Comparison of ENCODE assay signal across 12 cellular contexts in the genomic region with DNA sequence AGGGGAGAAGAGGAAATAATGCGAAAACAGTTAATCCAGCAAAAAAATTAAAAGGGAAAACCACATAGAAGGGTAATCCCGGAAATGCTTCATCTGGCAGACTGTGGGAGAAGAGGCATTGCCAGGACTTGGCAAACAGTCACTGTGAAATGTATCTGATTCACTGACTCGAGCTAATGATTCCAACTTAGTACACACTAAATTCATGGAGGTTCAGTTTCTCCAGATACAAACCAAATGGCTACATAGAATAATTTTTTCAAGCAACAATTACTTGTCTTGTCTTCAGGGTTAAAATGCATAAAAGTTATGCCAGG. TPM values are rescaled to one million over a fixed set of nuclear protein-coding genes. Genes with fewer than 3 reads are reported as not detected.
A peak's percentile ranks its signal among the peaks of the same experiment; 100 is the strongest.
DNase-seq lines count a peak whose midpoint lies in the region; ATAC-seq and TF ChIP-seq lines count a peak whose summit lies in the region.
"Had no signal": no experiment of that assay in that cellular context is flagged by ENCODE, and none has a peak within 500 bp of the region (broad histone marks: within the 10 kb centered on the region; RNA-seq: fewer than 3 reads in every experiment).

No MANE protein-coding gene starts in this region.

- CTCF ChIA-PET in activated CD8-positive, alpha-beta T cell treated with anti-CD3 and anti-CD28 coated beads for 36 hours (lab: Charles Lee), result interaction anchor here (1.3 to 1.7 kb wide), 2 partner anchors 36 to 113 kb away, joined by 3 to 4 read pairs; partner anchors contain the start of genes ANKRD16 and FBH1

- H3K4me1 Mint-ChIP-seq in activated CD8-positive, alpha-beta T cell treated with anti-CD3 and anti-CD28 coated beads for 36 hours (ENCODE audit: low read depth), result peaks cover 58% of the 10 kb centered on the region

- peaks cover 74% of the 10 kb centered on the region for H3K36me3 Mint-ChIP-seq in activated CD8-positive, alpha-beta T cell treated with anti-CD3 and anti-CD28 coated beads for 36 hours (ENCODE audit: low read depth)

- no peak overlapping the region for H3K4me3 Mint-ChIP-seq in activated CD8-positive, alpha-beta T cell treated with anti-CD3 and anti-CD28 coated beads for 36 hours

- H3K27ac Mint-ChIP-seq in activated CD8-positive, alpha-beta T cell treated with anti-CD3 and anti-CD28 coated beads for 36 hours, result peak overlapping the region; percentile 94

- H3K9me3 Mint-ChIP-seq in activated CD8-positive, alpha-beta T cell treated with anti-CD3 and anti-CD28 coated beads for 36 hours, result peaks cover 2% of the 10 kb centered on the region

- no peaks in the 10 kb centered on the region for H3K27me3 Mint-ChIP-seq in activated CD8-positive, alpha-beta T cell treated with anti-CD3 and anti-CD28 coated beads for 36 hours

- intact Hi-C loops in activated CD8-positive, alpha-beta T cell treated with anti-CD3 and anti-CD28 coated beads for 36 hours (cut with micrococcal nuclease), result no loop called here
- intact Hi-C loops in gastrocnemius medialis (cut with DNase I; ENCODE audit: low total_unique reads), result no loop called here

- peaks cover 19 to 25% of the 10 kb centered on the region in 2 donors for H3K4me1 ChIP-seq in gastrocnemius medialis

- no peaks in the 10 kb centered on the region for H3K9me3 ChIP-seq in gastrocnemius medialis

- no peak for TF ChIP-seq POLR2A in gastrocnemius medialis (IDR thresholded peaks at IDR 0.05)

- TF ChIP-seq CTCF in activated CD8-positive, alpha-beta T cell treated with anti-CD3 and anti-CD28 coated beads for 36 hours (IDR thresholded peaks at IDR 0.05), result no peak
- no peak for TF ChIP-seq CTCF in gastrocnemius medialis (IDR thresholded peaks at IDR 0.05 in 4 of 5, conservative IDR thresholded peaks at IDR 0.05 in 1 of 5)

- no peak for ATAC-seq in activated CD8-positive, alpha-beta T cell treated with anti-CD3 and anti-CD28 coated beads for 36 hours
- ATAC-seq in gastrocnemius medialis (peak; percentile 79 to 84), esophagus mucosa (no peak)
- ATAC-seq: GM12878 had no signal

- no peaks in the 10 kb centered on the region for H3K27me3 ChIP-seq in gastrocnemius medialis

- peak; percentile 77 for DNase-seq in GM03348 (ENCODE audit: low spot score)
- no peak for DNase-seq in activated CD8-positive, alpha-beta T cell treated with anti-CD3 and anti-CD28 coated beads for 36 hours
- peak; percentile 49 for DNase-seq in fibroblast of the conjunctiva (ENCODE audit: low read depth)
- DNase-seq in gastrocnemius medialis, result peak in 1 of 2 donors; percentile 12
- DNase-seq in activated gamma-delta T cell (lab: John Stamatoyannopoulos, UW), result no peak
- no peak for DNase-seq in NCI-H2081 treated with DMSO at 0.1 percent for 48 hours (lab: John Stamatoyannopoulos, UW)
- DNase-seq in H4 (ENCODE audit: low spot score), result no peak
- DNase-seq: effector CD4-positive, alpha-beta T cell; NCI-H1105 treated with DMSO at 0.1 percent for 48 hours; WERI-Rb-1 had no signal

- peaks cover 0 to 15% of the 10 kb centered on the region in 2 donors for H3K36me3 ChIP-seq in gastrocnemius medialis
- H3K36me3 ChIP-seq: WERI-Rb-1 had no signal

- in situ Hi-C loops in gastrocnemius medialis (cut with MboI; ENCODE audit: low sequenced_read_pairs in 4 of 4), result no loop called here

- H3K4me3 ChIP-seq in gastrocnemius medialis, result no peak overlapping the region
- H3K4me3 ChIP-seq: GM12878 had no signal

- peak overlapping the region; percentile 33 to 58 (median 52) for H3K27ac ChIP-seq in gastrocnemius medialis
- H3K27ac ChIP-seq: WERI-Rb-1 had no signal

- POLR2A ChIA-PET in activated CD8-positive, alpha-beta T cell treated with anti-CD3 and anti-CD28 coated beads for 36 hours (lab: Charles Lee), result interaction anchor here (0.8 to 1.9 kb wide), 7 partner anchors 10 to 112 kb away, joined by 3 to 5 read pairs (median 4); no protein-coding TSS in a partner anchor

RNA-seq across cellular contexts. Expression of gene GDI2, which starts 36.4 kb away (rescaled TPM):
- 100 to 1,000 TPM; 288 to 291 TPM for total RNA-seq in activated CD8-positive, alpha-beta T cell treated with anti-CD3 and anti-CD28 coated beads for 36 hours
- total RNA-seq in gastrocnemius medialis, result 100 to 1,000 TPM; 143 to 197 (median 171) TPM
- 164 TPM for total RNA-seq in esophagus mucosa
- 241 and 283 TPM in 2 replicates for total RNA-seq in H4 (2014; rRNA removed; shearing (Covaris generic))

Comparison
In these comparisons a context has a peak if more than half of its experiments do, and no peak if none do; other contexts are left out.
1. DNase-seq: peak in GM03348 (single experiment) and fibroblast of the conjunctiva (single experiment); none in activated CD8-positive, alpha-beta T cell treated with anti-CD3 and anti-CD28 coated beads for 36 hours (single experiment), activated gamma-delta T cell (single experiment), NCI-H2081 treated with DMSO at 0.1 percent for 48 hours (single experiment) and H4 (single experiment).
2. ATAC-seq: peak in gastrocnemius medialis (2 of 2); none in activated CD8-positive, alpha-beta T cell treated with anti-CD3 and anti-CD28 coated beads for 36 hours (single experiment) and esophagus mucosa (single experiment).